28 cellular contexts compared by ENCODE assay signal in genomic region chr2:29216609-29216909, GRCh38.
"Had no signal": no experiment of that assay in that cellular context is flagged by ENCODE, and none has a peak within 500 bp of the region (broad histone marks: within the 10 kb centered on the region; RNA-seq: fewer than 3 reads in every experiment).

No MANE protein-coding gene starts in this region.

- H3K9me3 ChIP-seq: ascending aorta, Peyer's patch had no signal

- H3K27ac Mint-ChIP-seq: activated CD4-positive, alpha-beta T cell treated with anti-CD3 and anti-CD28 coated beads for 36 hours; activated CD4-positive, alpha-beta T cell treated with anti-CD3 and anti-CD28 coated beads, Interleukin-2, amount 10 ng/mL, durations not matched to agents 7 days and 5 days; activated CD8-positive, alpha-beta T cell treated with anti-CD3 and anti-CD28 coated beads, Interleukin-2, amount 10 ng/mL, durations not matched to agents 7 days and 5 days; activated naive CD4-positive, alpha-beta T cell treated with anti-CD3 and anti-CD28 coated beads, Interleukin-2, amount 50 U/mL, for 24 hours; activated naive CD8-positive, alpha-beta T cell treated with anti-CD3 and anti-CD28 coated beads, Interleukin-2, amount 10 ng/mL, durations not matched to agents 7 days and 5 days; activated T-cell treated with anti-CD3 and anti-CD28 coated beads, Interleukin-2, amount 50 U/mL, for 24 hours; activated T-helper 2 cell treated with anti-CD3 and anti-CD28 coated beads, Interferon-gamma antibody, Interleukin-2, Interleukin-4, amounts not matched to agents 10 μg/mL and 5 μg/mL and 100 μg/mL, durations not matched to agents 14 hours and 24 hours and 36 hours; WTC11 had no signal

- H3K4me1 Mint-ChIP-seq: activated CD4-positive, alpha-beta T cell treated with anti-CD3 and anti-CD28 coated beads for 36 hours; activated naive CD4-positive, alpha-beta T cell treated with anti-CD3 and anti-CD28 coated beads, Interleukin-2, amount 50 U/mL, for 24 hours; activated naive CD8-positive, alpha-beta T cell treated with anti-CD3 and anti-CD28 coated beads, Interleukin-2, amount 10 ng/mL, durations not matched to agents 7 days and 5 days had no signal

- DNase-seq: activated CD4-positive, alpha-beta T cell treated with anti-CD3 and anti-CD28 coated beads for 36 hours; activated CD4-positive, alpha-beta T cell treated with anti-CD3 and anti-CD28 coated beads, Interleukin-2, amount 10 ng/mL, durations not matched to agents 7 days and 5 days; activated CD4-positive, alpha-beta T cell treated with anti-CD3 and anti-CD28 coated beads, Interleukin-2, amount 50 U/mL, for 48 hours; activated CD8-positive, alpha-beta T cell treated with anti-CD3 and anti-CD28 coated beads, Interleukin-2, amount 10 ng/mL, durations not matched to agents 7 days and 5 days; activated gamma-delta T cell; activated naive CD4-positive, alpha-beta T cell treated with Interleukin-2 at 50 U/mL for 16 hours; activated naive CD8-positive, alpha-beta T cell treated with anti-CD3 and anti-CD28 coated beads, Interleukin-2, amount 10 ng/mL, durations not matched to agents 7 days and 5 days; activated T-cell treated with anti-CD3 and anti-CD28 coated beads, Interleukin-2, amount 50 U/mL, for 24 hours; amygdala; caudate nucleus; cerebellar nuclear complex; NCI-H1092 treated with DMSO at 0.1 percent for 48 hours; NCI-H1417; NCI-H187 treated with DMSO at 0.1 percent for 48 hours; NCI-H2081; NCI-H226; NCI-H524 treated with DMSO at 0.1 percent for 48 hours; PC-3; Peyer's patch; RPMI8226; SHP77 treated with DMSO at 0.1 percent for 48 hours; T1000 had no signal

- H3K27me3 ChIP-seq: ascending aorta, Peyer's patch had no signal

- H3K36me3 ChIP-seq: ascending aorta, Peyer's patch had no signal

- H3K9ac ChIP-seq: KMS-11 had no signal

- H3K27ac ChIP-seq: ascending aorta, KMS-11, Peyer's patch had no signal

- ATAC-seq: activated CD4-positive, alpha-beta T cell treated with anti-CD3 and anti-CD28 coated beads for 36 hours; activated CD4-positive, CD25-positive, alpha-beta regulatory T cell treated with anti-CD3 and anti-CD28 coated beads, Interleukin-2, amount 50 U/mL, for 24 hours; activated CD8-positive, alpha-beta T cell treated with anti-CD3 and anti-CD28 coated beads, Interleukin-2, amount 10 ng/mL, durations not matched to agents 7 days and 5 days; PC-3; WTC11 had no signal

- H3K36me3 Mint-ChIP-seq: activated naive CD4-positive, alpha-beta T cell treated with anti-CD3 and anti-CD28 coated beads, Interleukin-2, amount 50 U/mL, for 24 hours; activated naive CD8-positive, alpha-beta T cell treated with anti-CD3 and anti-CD28 coated beads, Interleukin-2, amount 10 ng/mL, durations not matched to agents 7 days and 5 days; WTC11 had no signal

- H3K4me2 ChIP-seq: KMS-11 had no signal

- H3K27me3 Mint-ChIP-seq: activated CD4-positive, alpha-beta T cell treated with anti-CD3 and anti-CD28 coated beads for 36 hours; activated CD4-positive, alpha-beta T cell treated with anti-CD3 and anti-CD28 coated beads, Interleukin-2, amount 10 ng/mL, durations not matched to agents 7 days and 5 days; activated naive CD4-positive, alpha-beta T cell treated with anti-CD3 and anti-CD28 coated beads, Interleukin-2, amount 50 U/mL, for 24 hours; activated naive CD8-positive, alpha-beta T cell treated with anti-CD3 and anti-CD28 coated beads, Interleukin-2, amount 10 ng/mL, durations not matched to agents 7 days and 5 days; activated T-cell treated with anti-CD3 and anti-CD28 coated beads, Interleukin-2, amount 50 U/mL, for 24 hours had no signal

- H3K9me3 Mint-ChIP-seq: activated CD4-positive, alpha-beta T cell treated with anti-CD3 and anti-CD28 coated beads, Interleukin-2, amount 10 ng/mL, durations not matched to agents 7 days and 5 days; activated naive CD4-positive, alpha-beta T cell treated with anti-CD3 and anti-CD28 coated beads, Interleukin-2, amount 50 U/mL, for 24 hours; activated naive CD8-positive, alpha-beta T cell treated with anti-CD3 and anti-CD28 coated beads, Interleukin-2, amount 10 ng/mL, durations not matched to agents 7 days and 5 days; activated T-cell treated with anti-CD3 and anti-CD28 coated beads, Interleukin-2, amount 50 U/mL, for 24 hours; activated T-helper 2 cell treated with anti-CD3 and anti-CD28 coated beads, Interferon-gamma antibody, Interleukin-2, Interleukin-4, amounts not matched to agents 10 μg/mL and 5 μg/mL and 100 μg/mL, durations not matched to agents 14 hours and 24 hours and 36 hours; WTC11 had no signal

- H3K4me3 Mint-ChIP-seq: activated CD4-positive, alpha-beta T cell treated with anti-CD3 and anti-CD28 coated beads for 36 hours; activated CD4-positive, alpha-beta T cell treated with anti-CD3 and anti-CD28 coated beads, Interleukin-2, amount 10 ng/mL, durations not matched to agents 7 days and 5 days; activated CD8-positive, alpha-beta T cell treated with anti-CD3 and anti-CD28 coated beads, Interleukin-2, amount 10 ng/mL, durations not matched to agents 7 days and 5 days; activated naive CD4-positive, alpha-beta T cell treated with anti-CD3 and anti-CD28 coated beads, Interleukin-2, amount 50 U/mL, for 24 hours; activated naive CD8-positive, alpha-beta T cell treated with anti-CD3 and anti-CD28 coated beads, Interleukin-2, amount 10 ng/mL, durations not matched to agents 7 days and 5 days; activated T-cell treated with anti-CD3 and anti-CD28 coated beads, Interleukin-2, amount 50 U/mL, for 24 hours; WTC11 had no signal

- H3K4me3 ChIP-seq: ascending aorta, Peyer's patch had no signal

- H3K4me1 ChIP-seq: ascending aorta, Peyer's patch had no signal
